In the genomic region with DNA sequence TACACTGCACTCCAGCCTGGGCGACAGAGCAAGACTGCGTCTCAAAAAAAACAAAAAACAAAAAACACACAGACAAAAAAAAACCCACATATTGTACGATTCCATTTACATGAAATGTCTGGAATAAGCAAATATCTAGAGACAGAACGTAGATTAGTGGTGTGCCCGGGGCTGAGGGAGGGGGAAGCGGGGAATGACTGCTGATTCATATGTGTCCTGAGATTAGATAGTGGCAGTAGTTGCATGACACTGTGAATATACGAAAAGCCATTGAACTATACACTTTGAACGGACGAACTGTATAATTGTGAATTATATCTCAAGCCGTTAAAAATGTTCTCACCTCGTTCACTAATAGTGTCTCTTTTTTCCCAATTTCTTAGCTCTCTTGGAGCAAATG, we compare ENCODE assay signal across 25 cellular contexts. TPM values are rescaled to one million over a fixed set of nuclear protein-coding genes. Genes with fewer than 3 reads are reported as not detected.
"Had no signal": no experiment of that assay in that cellular context is flagged by ENCODE, and none has a peak within 500 bp of the region (broad histone marks: within the 10 kb centered on the region; RNA-seq: fewer than 3 reads in every experiment).

No MANE protein-coding gene starts in this region.

- H3K4me3 ChIP-seq: MG63, PC-9, Peyer's patch, SJSA1, SK-N-MC had no signal

- H3K4me1 ChIP-seq: Peyer's patch had no signal

- H2AFZ ChIP-seq: PC-9 had no signal

- H3K27ac ChIP-seq: PC-9, Peyer's patch, SJSA1, SK-N-MC had no signal

- H3K4me2 ChIP-seq: PC-9 had no signal

- H3K9me3 ChIP-seq: Peyer's patch had no signal

- H3K27me3 ChIP-seq: MG63, Peyer's patch, SJSA1 had no signal

- H3K36me3 ChIP-seq: MG63, Peyer's patch, SJSA1 had no signal

- DNase-seq: Karpas-422, KG1, MG63, NCI-H1092, NCI-H1105 treated with DMSO at 0.1 percent for 48 hours, NCI-H1417 treated with DMSO at 0.1 percent for 48 hours, NCI-H146, NCI-H1694 treated with DMSO at 0.1 percent for 48 hours, NCI-H1930, NCI-H2081, NCI-H2171, NCI-H226, NCI-H446, NCI-H510A, NCI-H524 treated with DMSO at 0.1 percent for 48 hours, NCI-H69, NCI-H774, PC-9, Peyer's patch, Right ventricle myocardium superior, SIG-M5 had no signal

RNA-seq across cellular contexts. Expression of a gene that starts 23.9 kb away (rescaled TPM):
- total RNA-seq: HT-29, OCI-LY7, Peyer's patch had no signal
